ENCODE assay signal across 11 cellular contexts in genomic region chr13:35979378-35979911, GRCh38.
A peak's percentile ranks its signal among the peaks of the same experiment; 100 is the strongest.
DNase-seq lines count a peak whose midpoint lies in the region; ATAC-seq and TF ChIP-seq lines count a peak whose summit lies in the region.
"Had no signal": no experiment of that assay in that cellular context is flagged by ENCODE, and none has a peak within 500 bp of the region (broad histone marks: within the 10 kb centered on the region; RNA-seq: fewer than 3 reads in every experiment).

No MANE protein-coding gene starts in this region.

- no peak overlapping the region for H3K27ac Mint-ChIP-seq in naive thymus-derived CD4-positive, alpha-beta T cell
- H3K27ac Mint-ChIP-seq: stimulated activated naive CD8-positive, alpha-beta T cell treated with anti-CD3 and anti-CD28 coated beads, Interleukin-15, Interleukin-2, amounts not matched to agents 100 ng/mL and 50 ng/mL, for 24 hours had no signal

- H3K4me1 ChIP-seq in A673 (ENCODE audit: insufficient read depth, low read length, poor library complexity, severe bottlenecking): peaks cover 5% of the 10 kb centered on the region
- H3K4me1 ChIP-seq in SJCRH30: 0 out of 2 replicates have a peak, but pooled peaks cover 3% of the 10 kb centered on the region
- H3K4me1 ChIP-seq in naive thymus-derived CD4-positive, alpha-beta T cell (ENCODE audit: control insufficient read depth in 2 of 2, insufficient read depth in 2 of 2, low read length in 2 of 2): no peaks in the 10 kb centered on the region

- H3K27me3 Mint-ChIP-seq in naive thymus-derived CD4-positive, alpha-beta T cell: peaks cover 0 to 11% (median 0%) of the 10 kb centered on the region in 5 donors

- H3K4me3 Mint-ChIP-seq in naive thymus-derived CD4-positive, alpha-beta T cell: no peak overlapping the region
- H3K4me3 Mint-ChIP-seq: stimulated activated naive CD8-positive, alpha-beta T cell treated with anti-CD3 and anti-CD28 coated beads, Interleukin-15, Interleukin-2, amounts not matched to agents 100 ng/mL and 50 ng/mL, for 24 hours had no signal

- H3K27me3 ChIP-seq in A673 (replicated peaks; ENCODE audit: insufficient read depth, low read depth, low read length, poor library complexity): no peaks in the 10 kb centered on the region
- no peaks in the 10 kb centered on the region for H3K27me3 ChIP-seq in SJCRH30
- H3K27me3 ChIP-seq in naive thymus-derived CD4-positive, alpha-beta T cell (ENCODE audit: control insufficient read depth in 2 of 2, insufficient read depth in 2 of 2, low read length in 2 of 2): no peaks in the 10 kb centered on the region

- TF ChIP-seq CTCF in A673 (conservative IDR thresholded peaks at IDR 0.05; ENCODE audit: low read depth, low read length) (no peak), fibroblast of the aortic adventitia (IDR thresholded peaks at IDR 0.05; ENCODE audit: insufficient read depth, low read length) (no peak)

- H3K4me3 ChIP-seq in A673 (ENCODE audit: low read depth, low read length, poor library complexity, severe bottlenecking) (no peak overlapping the region), SJCRH30 (no peak overlapping the region), fibroblast of the aortic adventitia (ENCODE audit: low read depth, low read length) (no peak overlapping the region)
- no peak overlapping the region for H3K4me3 ChIP-seq in naive thymus-derived CD4-positive, alpha-beta T cell (ENCODE audit: low read length)

- no TSS peak for BruUV-seq in A673 (replicated peaks; lab: Mats Ljungman, UMichigan)

- H3K9me3 Mint-ChIP-seq in naive thymus-derived CD4-positive, alpha-beta T cell: peaks cover 0 to 4% (median 0%) of the 10 kb centered on the region in 11 donors

- H3K9me3 ChIP-seq in A673 (ENCODE audit: low read depth, low read length, poor library complexity, severe bottlenecking) (no peaks in the 10 kb centered on the region), SJCRH30 (replicated peaks) (no peaks in the 10 kb centered on the region)
- no peaks in the 10 kb centered on the region for H3K9me3 ChIP-seq in naive thymus-derived CD4-positive, alpha-beta T cell (ENCODE audit: control insufficient read depth in 2 of 3, low read length in 3 of 3)

- POLR2A ChIA-PET in A673 (lab: Charles Lee; ENCODE audit: low non-redundant PET): no interaction called here
- POLR2A ChIA-PET in naive thymus-derived CD4-positive, alpha-beta T cell (lab: Charles Lee): no interaction called here

- H3K36me3 ChIP-seq in A673 (ENCODE audit: insufficient read depth, low read length, poor library complexity, severe bottlenecking) (no peaks in the 10 kb centered on the region), SJCRH30 (no peaks in the 10 kb centered on the region)
- no peaks in the 10 kb centered on the region for H3K36me3 ChIP-seq in naive thymus-derived CD4-positive, alpha-beta T cell (ENCODE audit: control insufficient read depth in 2 of 3, insufficient read depth in 3 of 3, low read length in 3 of 3)

- no peak for ATAC-seq in GM21528 (IDR thresholded peaks at IDR 0.05; ENCODE audit: low FRiP score, unreplicated experiment)
- no peak for ATAC-seq in naive thymus-derived CD4-positive, alpha-beta T cell

- CTCF ChIA-PET in A673 (lab: Charles Lee): interaction anchor here (0.7 to 1.5 kb wide), 2 partner anchors 139 to 296 kb away, joined by 4 to 25 read pairs; no protein-coding TSS in a partner anchor
- CTCF ChIA-PET in naive thymus-derived CD4-positive, alpha-beta T cell (lab: Charles Lee): no interaction called here

- no peaks in the 10 kb centered on the region for H3K36me3 Mint-ChIP-seq in naive thymus-derived CD4-positive, alpha-beta T cell

- H3K27ac ChIP-seq in A673 (ENCODE audit: low read depth, low read length, poor library complexity, severe bottlenecking) (no peak overlapping the region), SJCRH30 (no peak overlapping the region)
- no peak overlapping the region for H3K27ac ChIP-seq in naive thymus-derived CD4-positive, alpha-beta T cell (ENCODE audit: low read depth, low read length)
- H3K27ac ChIP-seq: C4-2B had no signal

- peaks cover 0 to 3% (median 0%) of the 10 kb centered on the region in 7 donors for H3K4me1 Mint-ChIP-seq in naive thymus-derived CD4-positive, alpha-beta T cell

- intact Hi-C loops in A673 (cut with micrococcal nuclease; ENCODE audit: unreplicated experiment): loop anchor here (1.0 kb wide), 1 partner anchor 228 kb away; no protein-coding TSS in a partner anchor
- intact Hi-C loops in naive thymus-derived CD4-positive, alpha-beta T cell (cut with micrococcal nuclease): no loop called here

- DNase-seq in A673 (ENCODE audit: low spot score) (peak; percentile 67), SJCRH30 (peak; percentile 26 to 52), fibroblast of the aortic adventitia (ENCODE audit: low read depth) (peak; percentile 100), occipital lobe (lab: John Stamatoyannopoulos, UW) (peak; percentile 64), KG1 (lab: John Stamatoyannopoulos, UW) (no peak)
- no peak for DNase-seq in activated CD4-positive, alpha-beta T cell treated with anti-CD3 and anti-CD28 coated beads, Interleukin-2, amount 50 U/mL, for 1 hour
- no peak for DNase-seq in naive thymus-derived CD4-positive, alpha-beta T cell
- DNase-seq: NCI-H1694 treated with DMSO at 0.1 percent for 48 hours had no signal

Comparison
In these comparisons a context has a peak if more than half of its experiments do, and no peak if none do; other contexts are left out.
1. DNase-seq: peak in A673 (single experiment), SJCRH30 (2 of 2), fibroblast of the aortic adventitia (single experiment) and occipital lobe (single experiment); none in activated CD4-positive, alpha-beta T cell treated with anti-CD3 and anti-CD28 coated beads, Interleukin-2, amount 50 U/mL, for 1 hour (single experiment), KG1 (single experiment) and naive thymus-derived CD4-positive, alpha-beta T cell (0 of 9).